Comparison of ENCODE assay signal across 26 cellular contexts in genomic region chr11:101864098-101864497, GRCh38. TPM values are rescaled to one million over a fixed set of nuclear protein-coding genes. Genes with fewer than 3 reads are reported as not detected.
"Had no signal": no experiment of that assay in that cellular context is flagged by ENCODE, and none has a peak within 500 bp of the region (broad histone marks: within the 10 kb centered on the region; RNA-seq: fewer than 3 reads in every experiment).

No MANE protein-coding gene starts in this region.

- H3K9me3 ChIP-seq: esophagus muscularis mucosa, gastrocnemius medialis, ovary, right atrium auricular region, stomach, thoracic aorta, transverse colon had no signal

- DNase-seq: effector CD4-positive, alpha-beta T cell; gastrocnemius medialis; heart right ventricle; immature natural killer cell; kidney; left cardiac atrium; left ventricle myocardium superior; natural killer cell; ovary; sigmoid colon; stimulated activated CD4-positive, alpha-beta T cell treated with anti-CD3 and anti-CD28 coated beads, Interleukin-12 subunit alpha, Interleukin-12 subunit beta, amount 100 ng/mL, for 4 hours; stimulated activated naive CD4-positive, alpha-beta T cell; stomach; substantia nigra; transverse colon had no signal

- H3K36me3 ChIP-seq: esophagus muscularis mucosa, gastrocnemius medialis, heart right ventricle, ovary, right atrium auricular region, sigmoid colon, stomach, thoracic aorta, transverse colon had no signal

- H3K27ac ChIP-seq: coronary artery, gastrocnemius medialis, heart right ventricle, right atrium auricular region, skin epidermis, thoracic aorta, transverse colon had no signal

- H3K4me3 ChIP-seq: coronary artery, esophagus muscularis mucosa, gastrocnemius medialis, heart right ventricle, lung, ovary, right atrium auricular region, sigmoid colon, skin epidermis, stomach, thoracic aorta, transverse colon had no signal

- ATAC-seq: gastrocnemius medialis, heart right ventricle, left ventricle myocardium superior, natural killer cell had no signal

- H3K4me1 ChIP-seq: gastrocnemius medialis, transverse colon had no signal

- H3K27me3 ChIP-seq: esophagus muscularis mucosa, gastrocnemius medialis, heart right ventricle, ovary, right atrium auricular region, sigmoid colon, stomach, transverse colon had no signal

RNA-seq across cellular contexts. Expression of gene ANGPTL5, which starts 52.2 kb away (rescaled TPM):
- total RNA-seq: chondrocyte, dermis microvascular lymphatic vessel endothelial cell, fibroblast of villous mesenchyme, kidney, myocyte, natural killer cell, neural crest cell, stomach had no signal
